1 cellular context compared by ENCODE assay signal in the genomic region with DNA sequence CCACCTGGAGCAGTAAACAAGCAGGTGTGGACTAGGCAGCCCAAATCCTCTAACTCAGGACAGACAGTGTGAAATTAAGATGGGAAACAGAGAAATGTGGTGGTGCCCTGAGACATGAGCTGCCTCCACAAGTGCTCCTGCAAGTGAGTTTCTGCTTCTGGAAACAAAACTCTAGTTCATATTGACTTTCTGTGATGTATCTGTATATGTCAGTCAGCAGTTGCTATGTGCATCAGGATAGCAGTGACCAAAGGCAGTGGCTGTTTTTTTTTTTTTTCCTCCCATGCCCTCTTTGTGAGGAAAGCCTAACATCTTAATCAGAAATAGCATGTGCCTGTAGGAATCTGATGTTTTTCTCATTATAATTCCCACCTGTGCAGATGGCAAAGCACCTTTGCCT.
TF ChIP-seq lines count a peak whose summit lies in the region.

No MANE protein-coding gene starts in this region.

TF ChIP-seq in SK-N-SH treated with all-trans-retinoic acid at 6 μM for 48 hours, 23 proteins besides CTCF, POLR2A, EP300 and RAD21 (continued from another document):
- TF ChIP-seq, protein P1, sequence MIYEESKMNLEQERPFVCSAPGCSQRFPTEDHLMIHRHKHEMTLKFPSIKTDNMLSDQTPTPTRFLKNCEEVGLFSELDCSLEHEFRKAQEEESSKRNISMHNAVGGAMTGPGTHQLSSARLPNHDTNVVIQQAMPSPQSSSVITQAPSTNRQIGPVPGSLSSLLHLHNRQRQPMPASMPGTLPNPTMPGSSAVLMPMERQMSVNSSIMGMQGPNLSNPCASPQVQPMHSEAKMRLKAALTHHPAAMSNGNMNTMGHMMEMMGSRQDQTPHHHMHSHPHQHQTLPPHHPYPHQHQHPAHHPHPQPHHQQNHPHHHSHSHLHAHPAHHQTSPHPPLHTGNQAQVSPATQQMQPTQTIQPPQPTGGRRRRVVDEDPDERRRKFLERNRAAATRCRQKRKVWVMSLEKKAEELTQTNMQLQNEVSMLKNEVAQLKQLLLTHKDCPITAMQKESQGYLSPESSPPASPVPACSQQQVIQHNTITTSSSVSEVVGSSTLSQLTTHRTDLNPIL (CRISPR knock-in tag; IDR thresholded peaks at IDR 0.05; ENCODE audit: low read depth): no peak
- TF ChIP-seq POU6F1 (CRISPR knock-in tag; IDR thresholded peaks at IDR 0.05; ENCODE audit: borderline replicate concordance, low read depth) (no peak), PPARA (CRISPR knock-in tag; IDR thresholded peaks at IDR 0.05; ENCODE audit: borderline replicate concordance) (no peak), ZNF70 (CRISPR knock-in tag; IDR thresholded peaks at IDR 0.05) (no peak)
